Comparison of ENCODE assay signal across 8 cellular contexts in genomic region chr6:150599199-150600002, GRCh38. TPM values are rescaled to one million over a fixed set of nuclear protein-coding genes. Genes with fewer than 3 reads are reported as not detected.
DNase-seq lines count a peak whose midpoint lies in the region; ATAC-seq and TF ChIP-seq lines count a peak whose summit lies in the region.

PLEKHG1 (plus strand) TSS chr6:150599885; CDS start chr6:150733682, 133,797 bp downstream.

- no peaks in the 10 kb centered on the region for H3K9me3 Mint-ChIP-seq in activated T-helper 17 cell treated with anti-CD3 and anti-CD28 coated beads, Interleukin-2, amount 50 U/mL, for 72 hours
- H3K9me3 Mint-ChIP-seq in natural killer cell, result no peaks in the 10 kb centered on the region

- DNase-seq in AG04450 (ENCODE audit: low read depth, low spot score) (no peak), fibroblast of the aortic adventitia (ENCODE audit: low read depth) (peak; percentile 36), natural killer cell (no peak), suprapubic skin (ENCODE audit: low spot score in 2 of 2) (peak; percentile 83 to 84)

- H3K79me2 ChIP-seq in OCI-LY3 (ENCODE audit: low read length), result peaks cover 45% of the 10 kb centered on the region

- peak; percentile 43 for ATAC-seq in GM18873 (IDR thresholded peaks at IDR 0.05; ENCODE audit: low FRiP score, unreplicated experiment)
- peak; percentile 58 for ATAC-seq in HG03097 (IDR thresholded peaks at IDR 0.05; ENCODE audit: low FRiP score, unreplicated experiment)
- peak; percentile 73 for ATAC-seq in activated T-helper 17 cell treated with anti-CD3 and anti-CD28 coated beads, Interleukin-2, amount 50 U/mL, for 72 hours (replicated peaks)
- peak; percentile 60 to 72 (median 66) for ATAC-seq in natural killer cell

- H3K4me2 ChIP-seq in OCI-LY3 (ENCODE audit: low read length), result peak within 1 kb of the TSS; percentile 98

- peak within 1 kb of the TSS; percentile 45; the same call in 1 of the 2 replicates for H2AFZ ChIP-seq in OCI-LY3 (ENCODE audit: low read depth, low read length)

- H3K4me1 ChIP-seq in OCI-LY3 (ENCODE audit: low read length), result peaks cover 42% of the 10 kb centered on the region
- H3K4me1 ChIP-seq in suprapubic skin, result peaks cover 19% of the 10 kb centered on the region

- H3K36me3 ChIP-seq in OCI-LY3 (replicated peaks; ENCODE audit: low read depth, low read length) (no peaks in the 10 kb centered on the region), suprapubic skin (no peaks in the 10 kb centered on the region)

- TF ChIP-seq EP300 in suprapubic skin (IDR thresholded peaks at IDR 0.05), result no peak

- H3K4me3 ChIP-seq in AG04450 (ENCODE audit: low read depth, low read length) (peak within 1 kb of the TSS; percentile 43), OCI-LY3 (ENCODE audit: low read length) (peak within 1 kb of the TSS; percentile 90), fibroblast of the aortic adventitia (ENCODE audit: low read depth, low read length) (peak within 1 kb of the TSS; percentile 69), suprapubic skin (peak within 1 kb of the TSS; percentile 56)

- TF ChIP-seq CTCF in AG04450 (IDR thresholded peaks at IDR 0.05; ENCODE audit: low read depth, low read length) (no peak), OCI-LY3 (IDR thresholded peaks at IDR 0.05; ENCODE audit: low read depth, low read length) (no peak), fibroblast of the aortic adventitia (IDR thresholded peaks at IDR 0.05; ENCODE audit: insufficient read depth, low read length) (no peak), natural killer cell (IDR thresholded peaks at IDR 0.05) (no peak), suprapubic skin (IDR thresholded peaks at IDR 0.05) (no peak)

- H3K9me3 ChIP-seq in AG04450 (ENCODE audit: control insufficient read depth, insufficient read depth, low read length) (no peaks in the 10 kb centered on the region; the same call in 1 of the 2 replicates), OCI-LY3 (ENCODE audit: insufficient read depth, low read length) (no peaks in the 10 kb centered on the region), suprapubic skin (no peaks in the 10 kb centered on the region)

- intact Hi-C loops in natural killer cell (cut with micrococcal nuclease), result no loop called here

- H3K4me3 Mint-ChIP-seq in activated T-helper 17 cell treated with anti-CD3 and anti-CD28 coated beads, Interleukin-2, amount 50 U/mL, for 72 hours, result peak within 1 kb of the TSS; percentile 89
- peak within 1 kb of the TSS; percentile 83 for H3K4me3 Mint-ChIP-seq in natural killer cell

- peaks cover 10% of the 10 kb centered on the region for H3K36me3 Mint-ChIP-seq in activated T-helper 17 cell treated with anti-CD3 and anti-CD28 coated beads, Interleukin-2, amount 50 U/mL, for 72 hours (ENCODE audit: low read depth)
- H3K36me3 Mint-ChIP-seq in natural killer cell, result no peaks in the 10 kb centered on the region

- peak in 1 of 2 donors; percentile 29 for TF ChIP-seq POLR2A in suprapubic skin (IDR thresholded peaks at IDR 0.05)

- H3K27me3 Mint-ChIP-seq in activated T-helper 17 cell treated with anti-CD3 and anti-CD28 coated beads, Interleukin-2, amount 50 U/mL, for 72 hours, result peaks cover 4% of the 10 kb centered on the region
- peaks cover 52 to 72% of the 10 kb centered on the region in 2 donors for H3K27me3 Mint-ChIP-seq in natural killer cell (ENCODE audit: low read depth in 2 of 2)

- peaks cover 15% of the 10 kb centered on the region for H4K20me1 ChIP-seq in OCI-LY3 (ENCODE audit: insufficient read depth, low read length)

- CTCF ChIA-PET in AG04450 (lab: Charles Lee), result no interaction called here

- H3K4me1 Mint-ChIP-seq in activated T-helper 17 cell treated with anti-CD3 and anti-CD28 coated beads, Interleukin-2, amount 50 U/mL, for 72 hours, result peaks cover 13% of the 10 kb centered on the region
- H3K4me1 Mint-ChIP-seq in natural killer cell, result peaks cover 13 to 16% of the 10 kb centered on the region in 2 donors

- POLR2A ChIA-PET in AG04450 (lab: Yijun Ruan, JAX), result no interaction called here

- H3K9ac ChIP-seq in OCI-LY3 (ENCODE audit: low read length), result peak within 1 kb of the TSS; percentile 93

- WGBS in suprapubic skin, result 18% methylated on average over 34 of the region's 53 CpGs

- peak within 1 kb of the TSS; percentile 94 for H3K27ac Mint-ChIP-seq in activated T-helper 17 cell treated with anti-CD3 and anti-CD28 coated beads, Interleukin-2, amount 50 U/mL, for 72 hours
- H3K27ac Mint-ChIP-seq in natural killer cell, result no peak within 1 kb of the TSS

- H3K27me3 ChIP-seq in AG04450 (ENCODE audit: control insufficient read depth, insufficient read depth, low read length) (peaks cover 41% of the 10 kb centered on the region), OCI-LY3 (ENCODE audit: low read depth, low read length) (0 out of 2 replicates have a peak, but pooled peaks cover 2% of the 10 kb centered on the region), suprapubic skin (peaks cover 6% of the 10 kb centered on the region)

- H3K27ac ChIP-seq in AG04450 (ENCODE audit: low read depth, low read length) (no peak within 1 kb of the TSS), OCI-LY3 (ENCODE audit: low read length) (peak within 1 kb of the TSS; percentile 79), suprapubic skin (peak within 1 kb of the TSS; percentile 68)

RNA-seq across cellular contexts. Expression of gene PLEKHG1, which starts in this region (rescaled TPM):
- polyA plus RNA-seq in AG04450 (2011; rRNA removed), result 0.12 and 0.16 TPM in 2 replicates
- polyA minus RNA-seq in AG04450 (2011; rRNA and poly(A)+ RNA removed), result 0.39 and 0.60 TPM in 2 replicates
- 1 to 10 TPM; 2.5 to 7.8 TPM for total RNA-seq in activated T-helper 17 cell treated with anti-CD3 and anti-CD28 coated beads, Interleukin-2, amount 50 U/mL, for 72 hours
- 1.9 and 3.7 TPM in 2 replicates for total RNA-seq in fibroblast of the aortic adventitia (ENCODE audit: low replicate concordance)
- 1 to 10 TPM in 1 of 3 donors, under 1 TPM in 2; 0.29 to 1.4 (median 0.54) TPM for total RNA-seq in natural killer cell
- 10 to 100 TPM; 35.0 to 60.8 (median 43.8) TPM for total RNA-seq in suprapubic skin

Comparison
In these comparisons a context has a peak if more than half of its experiments do, and no peak if none do; other contexts are left out.
1. DNase-seq: peak in fibroblast of the aortic adventitia (single experiment) and suprapubic skin (2 of 2); none in AG04450 (single experiment) and natural killer cell (single experiment).
2. Peak in every context shown above with its lines, with median percentiles within 50 percentile points of each other: H3K4me3 ChIP-seq and ATAC-seq.